In the genomic region with DNA sequence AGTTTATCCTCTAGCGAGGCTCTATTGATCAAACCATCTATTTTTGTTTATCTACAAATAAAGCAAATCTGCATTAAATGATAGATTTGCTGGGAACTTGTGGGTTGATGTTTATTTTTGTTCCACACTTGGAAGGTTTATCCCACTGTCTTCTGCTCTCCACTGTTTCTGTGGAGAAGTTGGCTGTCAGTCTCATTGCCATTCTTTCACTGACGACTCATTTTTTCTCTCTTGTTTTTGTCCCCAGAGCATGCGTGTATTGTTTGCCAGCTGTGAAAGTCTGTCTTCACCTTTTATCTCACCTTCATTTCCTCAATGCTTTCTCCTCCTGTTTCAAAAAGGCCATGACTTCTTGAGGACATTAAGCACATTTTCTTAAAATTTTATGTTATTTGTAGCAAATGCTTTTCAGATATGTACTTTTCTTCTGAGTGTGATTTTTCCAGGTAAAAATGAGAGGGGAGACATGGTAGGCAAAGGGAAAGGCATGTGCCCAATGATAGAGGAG, we compare ENCODE assay signal across 22 cellular contexts. TPM values are rescaled to one million over a fixed set of nuclear protein-coding genes. Genes with fewer than 3 reads are reported as not detected.
DNase-seq lines count a peak whose midpoint lies in the region; ATAC-seq, FAIRE-seq and TF ChIP-seq lines count a peak whose summit lies in the region.
"Had no signal": no experiment of that assay in that cellular context is flagged by ENCODE, and none has a peak within 500 bp of the region (broad histone marks: within the 10 kb centered on the region; RNA-seq: fewer than 3 reads in every experiment).

No MANE protein-coding gene starts in this region.

- TF ChIP-seq EP300 in SK-N-SH (IDR thresholded peaks at IDR 0.05; ENCODE audit: borderline replicate concordance in 1 of 2, low read depth in 1 of 2, low read length in 1 of 2) (no peak), K562 (IDR thresholded peaks at IDR 0.05; ENCODE audit: low read length) (no peak)

- CTCF ChIA-PET in SK-N-SH (lab: Yijun Ruan, JAX) (interaction anchor here (1.0 kb wide), 1 partner anchor 24 kb away, joined by 4 read pairs; no protein-coding TSS in a partner anchor), HEK293 (lab: Yijun Ruan, JAX) (interaction anchor here (0.6 to 0.7 kb wide), 2 partner anchors 25 to 102 kb away, joined by 3 to 4 read pairs; no protein-coding TSS in a partner anchor), K562 (lab: Yijun Ruan, JAX; ENCODE audit: low intra/inter-chr PET ratio) (no interaction called here)

- H3K27ac ChIP-seq in SK-N-SH (ENCODE audit: low read depth in 2 of 2, low read length in 1 of 2) (no peak overlapping the region), HEK293 (ENCODE audit: extremely low read depth, low read depth, low read length) (no peak overlapping the region), K562 (ENCODE audit: extremely low read depth, low read depth, low read length) (no peak overlapping the region)
- H3K27ac ChIP-seq: 22Rv1; BLaER1 treated with 17β-estradiol and CSF1 and Interleukin-3, amounts not matched to agents 10 nM and 100 nM had no signal

- H3K9me3 ChIP-seq in SK-N-SH = peaks cover 7% of the 10 kb centered on the region; the same call in 1 of the 2 replicates
- no peaks in the 10 kb centered on the region for H3K9me3 ChIP-seq in HEK293 (ENCODE audit: control insufficient read depth, insufficient read depth, low read depth, low read length)
- no peaks in the 10 kb centered on the region; the same call in none of the 2 replicates for H3K9me3 ChIP-seq in K562 (replicated peaks; ENCODE audit: control insufficient read depth, insufficient read depth, low read depth, low read length)
- H3K9me3 ChIP-seq: BE2C had no signal

- H3K4me1 ChIP-seq in SK-N-SH (ENCODE audit: control insufficient read depth in 1 of 2, insufficient read depth in 2 of 2, low read depth in 1 of 2, low read length in 1 of 2) (no peaks in the 10 kb centered on the region), HEK293 (ENCODE audit: control insufficient read depth, insufficient read depth, low read length) (no peaks in the 10 kb centered on the region), K562 (replicated peaks in 1 of 2; ENCODE audit: control insufficient read depth in 2 of 2, insufficient read depth in 2 of 2, low read length in 2 of 2) (no peaks in the 10 kb centered on the region)
- H3K4me1 ChIP-seq: BE2C had no signal

- H3K4me3 ChIP-seq in SK-N-SH (ENCODE audit: low read depth in 2 of 2, low read length in 1 of 2) (no peak overlapping the region), HEK293 (ENCODE audit: low read depth, low read length) (no peak overlapping the region), K562 (no peak overlapping the region)
- H3K4me3 ChIP-seq: BLaER1 treated with 17β-estradiol and CSF1 and Interleukin-3, amounts not matched to agents 10 nM and 100 nM; GM23338 had no signal

- H2AFZ ChIP-seq in SK-N-SH (ENCODE audit: low read depth) = no peak overlapping the region
- no peak overlapping the region for H2AFZ ChIP-seq in K562 (ENCODE audit: low read depth, low read length)
- H2AFZ ChIP-seq: GM23338 had no signal

- BruUV-seq in K562 (replicated peaks; lab: Mats Ljungman, UMichigan) = no TSS peak

- ATAC-seq in SK-N-SH treated with all-trans-retinoic acid at 6 μM for 48 hours = no peak
- no peak for ATAC-seq in K562
- no peak for ATAC-seq in GM21381 (IDR thresholded peaks at IDR 0.05; ENCODE audit: unreplicated experiment)
- ATAC-seq: GM23338 had no signal

- TF ChIP-seq CTCF in SK-N-SH (IDR thresholded peaks at IDR 0.05) (no peak), HEK293 (tag by site-specific recombination; IDR thresholded peaks at IDR 0.05) (no peak), K562 (IDR thresholded peaks at IDR 0.05 in 2 of 3, conservative IDR thresholded peaks at IDR 0.05 in 1 of 3; ENCODE audit: insufficient read depth in 2 of 3, low read depth in 1 of 3, low read length in 3 of 3) (no peak)

- H3K79me2 ChIP-seq in SK-N-SH (ENCODE audit: insufficient read depth) (no peaks in the 10 kb centered on the region), K562 (ENCODE audit: control insufficient read depth, insufficient read depth, low read length) (no peaks in the 10 kb centered on the region)

- H3K9ac ChIP-seq in SK-N-SH (no peak overlapping the region), K562 (ENCODE audit: insufficient read depth in 1 of 2, low read depth in 2 of 2, low read length in 2 of 2) (no peak overlapping the region)
- H3K9ac ChIP-seq: BLaER1 treated with 17β-estradiol and CSF1 and Interleukin-3, amounts not matched to agents 10 nM and 100 nM had no signal

- TF ChIP-seq RAD21 in SK-N-SH (IDR thresholded peaks at IDR 0.05; ENCODE audit: low read length) = no peak
- no peak for TF ChIP-seq RAD21 in K562 (CRISPR knock-in tag; conservative IDR thresholded peaks at IDR 0.05 in 1 of 2, IDR thresholded peaks at IDR 0.05 in 1 of 2)

- FAIRE-seq in K562 (lab: Jason Lieb, UNC) = no peak
- FAIRE-seq: A204.1, D721Med, GM12892 had no signal

- H3K36me3 ChIP-seq in SK-N-SH (replicated peaks in 1 of 2; ENCODE audit: control insufficient read depth in 1 of 2, insufficient read depth in 2 of 2, low read length in 1 of 2) = no peaks in the 10 kb centered on the region
- no peaks in the 10 kb centered on the region for H3K36me3 ChIP-seq in HEK293 (ENCODE audit: control insufficient read depth in 2 of 2, insufficient read depth in 1 of 2, low read length in 2 of 2)
- no peaks in the 10 kb centered on the region for H3K36me3 ChIP-seq in K562 (ENCODE audit: control insufficient read depth, insufficient read depth, low read length)
- H3K36me3 ChIP-seq: BE2C; BLaER1 treated with 17β-estradiol and CSF1 and Interleukin-3, amounts not matched to agents 10 nM and 100 nM had no signal

- no peak for TF ChIP-seq POLR2A in K562 (conservative IDR thresholded peaks at IDR 0.05)

- H3K4me2 ChIP-seq in SK-N-SH (no peak overlapping the region), K562 (ENCODE audit: insufficient read depth, low read length) (no peak overlapping the region)
- H3K4me2 ChIP-seq: BLaER1 treated with 17β-estradiol and CSF1 and Interleukin-3, amounts not matched to agents 10 nM and 100 nM; GM23338 had no signal

- peaks cover 5% of the 10 kb centered on the region for H3F3A ChIP-seq in SK-N-SH (replicated peaks; ENCODE audit: insufficient read depth)

- POLR2A ChIA-PET in SK-N-SH (lab: Yijun Ruan, JAX) = no interaction called here
- POLR2A ChIA-PET in HEK293 (lab: Yijun Ruan, JAX) = interaction anchor here (0.5 kb wide), 1 partner anchor 325 kb away, joined by 5 read pairs; no protein-coding TSS in a partner anchor
- POLR2A ChIA-PET in K562 (lab: Yijun Ruan, JAX) = interaction anchor here (0.6 to 1.1 kb wide), 2 partner anchors 8 to 11 kb away, joined by 3 read pairs; no protein-coding TSS in a partner anchor

- WGBS in SK-N-SH (ENCODE audit: low lambda C conversion rate) = 37% methylated on average over 3 of the region's 3 CpGs
- 4% methylated on average over 3 of the region's 3 CpGs for WGBS in K562 (ENCODE audit: insufficient coverage, low coverage, missing lambda C conversion rate)

- H4K20me1 ChIP-seq in SK-N-SH (ENCODE audit: insufficient read depth) (no peaks in the 10 kb centered on the region), K562 (replicated peaks; ENCODE audit: control insufficient read depth, insufficient read depth, low read length) (no peaks in the 10 kb centered on the region)
- H4K20me1 ChIP-seq: BLaER1 treated with 17β-estradiol and CSF1 and Interleukin-3, amounts not matched to agents 10 nM and 100 nM had no signal

- in situ Hi-C loops in K562 (cut with MboI) = no loop called here

- no peaks in the 10 kb centered on the region for H3K9me1 ChIP-seq in K562 (ENCODE audit: control insufficient read depth, insufficient read depth, low read length)

- H3K27me3 ChIP-seq in SK-N-SH (ENCODE audit: insufficient read depth) = no peaks in the 10 kb centered on the region; the same call in 1 of the 2 replicates
- peaks cover 12 to 29% of the 10 kb centered on the region in 2 experiments for H3K27me3 ChIP-seq in K562 (ENCODE audit: control insufficient read depth in 2 of 2, insufficient read depth in 2 of 2, low read length in 2 of 2)
- H3K27me3 ChIP-seq: BLaER1 treated with 17β-estradiol and CSF1 and Interleukin-3, amounts not matched to agents 10 nM and 100 nM had no signal

- no peaks in the 10 kb centered on the region for H3K9me2 ChIP-seq in SK-N-SH

- intact Hi-C loops in K562 (cut with micrococcal nuclease) = no loop called here

- no peak for DNase-seq in SK-N-SH
- peak in 1 of 4 experiments; percentile 8 for DNase-seq in K562 (ENCODE audit: extremely low read depth in 1 of 4, low spot score in 3 of 4)
- DNase-seq in DMS 273 treated with DMSO at 0.1 percent for 48 hours (lab: John Stamatoyannopoulos, UW) = no peak
- DNase-seq: ACHN; AML-193; BE2C; CD4-positive, alpha-beta T cell; CD8-positive, alpha-beta memory T cell; DMS53; DMS79 treated with DMSO at 0.1 percent for 48 hours; GF-D8; H9 had no signal

TF ChIP-seq in SK-N-SH treated with all-trans-retinoic acid at 6 μM for 48 hours, 23 proteins besides CTCF, POLR2A, EP300 and RAD21 (continues in another document):
- TF ChIP-seq ZFP3 (CRISPR knock-in tag; IDR thresholded peaks at IDR 0.05) = no peak

TF ChIP-seq in SK-N-SH, 30 proteins besides CTCF, POLR2A, EP300 and RAD21 (continues in another document):
- TF ChIP-seq FOXM1 (IDR thresholded peaks at IDR 0.05; ENCODE audit: low read depth) (no peak), JUND (IDR thresholded peaks at IDR 0.05) (no peak)

TF ChIP-seq in K562, 482 proteins besides CTCF, POLR2A, EP300 and RAD21 (continues in another document):
- TF ChIP-seq CBX3 (IDR thresholded peaks at IDR 0.05; ENCODE audit: borderline replicate concordance in 1 of 2, low read length in 2 of 2) = peak in 1 of 2 experiments; percentile 97; a peak in 2 of 3 replicates

RNA-seq across cellular contexts. Expression of gene INAVA, which starts 52.4 kb away (rescaled TPM):
- polyA plus RNA-seq in SK-N-SH (2012; rRNA removed) (0.08 and 0.12 TPM in 2 replicates), K562 (2011; rRNA removed) (not detected in 2 replicates), K562 (2014; fragmentation: Illumina TruSeq; extraction: Trizol) (not detected in 2 replicates), K562 (2014; fragmentation: Nextera tagmentation; extraction: Ambion mirVana) (not detected), K562 (2014; rRNA removed) (not detected in 2 replicates)
- polyA plus RNA-seq in SK-N-SH (2012; cell fraction: cytosol; rRNA removed) = 0.09 and 0.10 TPM in 2 replicates
- polyA plus RNA-seq in SK-N-SH (2012; cell fraction: nucleus; rRNA removed) = 0.27 and 1.1 TPM in 2 replicates
- total RNA-seq in K562 (2011; cell fraction: chromatin; rRNA removed; ENCODE audit: low replicate concordance) = not detected in 2 replicates
- total RNA-seq in K562 (2011; cell fraction: nucleolus; rRNA removed) = not detected in 2 replicates
- not detected in 2 replicates for total RNA-seq in K562 (2011; cell fraction: nucleoplasm; rRNA removed)
- total RNA-seq in K562 (2014; rRNA removed) (not detected in 2 replicates), K562 (2014; rRNA removed; fragmentation: Illumina TruSeq; extraction: Trizol) (not detected in 2 replicates), K562 (2015; rRNA removed; fragmentation: Illumina TruSeq; extraction: Trizol) (not detected in 2 replicates), K562 (2021) (0.09 TPM in 1 of 2 replicates, not detected in the other)
- polyA plus RNA-seq in K562 (2011; cell fraction: cytosol; rRNA removed) = not detected in 2 replicates
- polyA plus RNA-seq in K562 (2011; cell fraction: nucleus; rRNA removed) = not detected in 2 replicates
- polyA plus RNA-seq in K562 (2012) = not detected in 2 replicates
- not detected in 2 replicates for polyA minus RNA-seq in K562 (2011; rRNA and poly(A)+ RNA removed)
- polyA minus RNA-seq in K562 (2011; cell fraction: cytosol; rRNA and poly(A)+ RNA removed) = not detected in 2 replicates
- not detected in 2 replicates for polyA minus RNA-seq in K562 (2011; cell fraction: nucleus; rRNA and poly(A)+ RNA removed)
- polyA plus RNA-seq: CD14-positive monocyte had no signal
